8 cellular contexts compared by ENCODE assay signal in genomic region chr10:93746844-93747284, GRCh38. TPM values are rescaled to one million over a fixed set of nuclear protein-coding genes. Genes with fewer than 3 reads are reported as not detected.
DNase-seq lines count a peak whose midpoint lies in the region; ATAC-seq, FAIRE-seq and TF ChIP-seq lines count a peak whose summit lies in the region.

No MANE protein-coding gene starts in this region.

- peaks cover 52% of the 10 kb centered on the region for H3K4me1 Mint-ChIP-seq in nephron progenitor cell
- H3K4me1 Mint-ChIP-seq in CD4-positive, alpha-beta memory T cell, result peaks cover 3 to 6% (median 4%) of the 10 kb centered on the region in 4 donors

- H3K27ac ChIP-seq in K562 (ENCODE audit: extremely low read depth, low read depth, low read length), result no peak overlapping the region
- H3K27ac ChIP-seq in CD4-positive, alpha-beta memory T cell (ENCODE audit: low read depth, low read length), result no peak overlapping the region

- TF ChIP-seq POLR2A in K562 (conservative IDR thresholded peaks at IDR 0.05), result no peak

- WGBS in K562 (ENCODE audit: insufficient coverage, low coverage, missing lambda C conversion rate), result 21% methylated on average over 4 of the region's 4 CpGs

- no peak overlapping the region for H3K4me2 ChIP-seq in K562 (ENCODE audit: insufficient read depth, low read length)

- no peaks in the 10 kb centered on the region for H3K79me2 ChIP-seq in K562 (ENCODE audit: control insufficient read depth, insufficient read depth, low read length)

- H3K4me1 ChIP-seq in K562 (replicated peaks in 1 of 2; ENCODE audit: control insufficient read depth in 2 of 2, insufficient read depth in 2 of 2, low read length in 2 of 2), result no peaks in the 10 kb centered on the region; a peak in 1 of 5 replicates
- H3K4me1 ChIP-seq in CD4-positive, alpha-beta memory T cell (ENCODE audit: insufficient read depth, low read length), result peaks cover 3% of the 10 kb centered on the region

- no peak overlapping the region for H3K4me3 Mint-ChIP-seq in nephron progenitor cell
- H3K4me3 Mint-ChIP-seq in CD4-positive, alpha-beta memory T cell, result no peak overlapping the region

- POLR2A ChIA-PET in K562 (lab: Yijun Ruan, JAX), result no interaction called here
- POLR2A ChIA-PET in CD4-positive, alpha-beta memory T cell (lab: Charles Lee; ENCODE audit: partially characterized antibody), result no interaction called here

- TF ChIP-seq RAD21 in Ishikawa (IDR thresholded peaks at IDR 0.05; ENCODE audit: low read depth), result peak; percentile 64
- no peak; a peak in 1 of 4 replicates for TF ChIP-seq RAD21 in K562 (CRISPR knock-in tag; conservative IDR thresholded peaks at IDR 0.05 in 1 of 2, IDR thresholded peaks at IDR 0.05 in 1 of 2)

- intact Hi-C loops in K562 (cut with micrococcal nuclease), result no loop called here
- intact Hi-C loops in CD4-positive, alpha-beta memory T cell (cut with micrococcal nuclease), result no loop called here

- peaks cover 0 to 3% of the 10 kb centered on the region in 2 experiments; a peak in 3 of 5 replicates for H3K27me3 ChIP-seq in K562 (ENCODE audit: control insufficient read depth in 2 of 2, insufficient read depth in 2 of 2, low read length in 2 of 2)
- no peaks in the 10 kb centered on the region for H3K27me3 ChIP-seq in CD4-positive, alpha-beta memory T cell (ENCODE audit: insufficient read depth, low read length)

- H3K9me3 ChIP-seq in K562 (replicated peaks; ENCODE audit: control insufficient read depth, insufficient read depth, low read depth, low read length), result no peaks in the 10 kb centered on the region
- no peaks in the 10 kb centered on the region for H3K9me3 ChIP-seq in CD4-positive, alpha-beta memory T cell (ENCODE audit: control insufficient read depth in 1 of 2, low read length in 2 of 2)

- H3K36me3 ChIP-seq in K562 (ENCODE audit: control insufficient read depth, insufficient read depth, low read length), result no peaks in the 10 kb centered on the region
- no peaks in the 10 kb centered on the region for H3K36me3 ChIP-seq in CD4-positive, alpha-beta memory T cell (ENCODE audit: insufficient read depth, low read length)

- DNase-seq in EL (peak; percentile 100), K562 (ENCODE audit: extremely low read depth in 1 of 4, low spot score in 3 of 4) (peak in 2 of 4 experiments; percentile 4 to 14), nephron progenitor cell (no peak), retina (no peak)
- DNase-seq in CD4-positive, alpha-beta memory T cell, result no peak
- DNase-seq in activated CD4-positive, alpha-beta T cell treated with anti-CD3 and anti-CD28 coated beads for 4 hours, result no peak

- CTCF ChIA-PET in K562 (lab: Yijun Ruan, JAX; ENCODE audit: low intra/inter-chr PET ratio), result no interaction called here
- CTCF ChIA-PET in CD4-positive, alpha-beta memory T cell (lab: Charles Lee; ENCODE audit: partially characterized antibody), result no interaction called here

- BruUV-seq in K562 (replicated peaks; lab: Mats Ljungman, UMichigan), result no TSS peak

- H3K27me3 Mint-ChIP-seq in nephron progenitor cell (ENCODE audit: low read depth, poor library complexity), result no peaks in the 10 kb centered on the region
- H3K27me3 Mint-ChIP-seq in CD4-positive, alpha-beta memory T cell, result peaks cover 10 to 13% of the 10 kb centered on the region in 2 donors

- no peak for FAIRE-seq in K562 (lab: Jason Lieb, UNC)

- H3K9me3 Mint-ChIP-seq in nephron progenitor cell, result no peaks in the 10 kb centered on the region
- H3K9me3 Mint-ChIP-seq in CD4-positive, alpha-beta memory T cell, result no peaks in the 10 kb centered on the region

- ATAC-seq in K562, result peak; percentile 57; the same call in 2 of the 3 replicates
- ATAC-seq in activated CD4-positive, CD25-positive, alpha-beta regulatory T cell treated with anti-CD3 and anti-CD28 coated beads, Interleukin-2, amount 50 U/mL, for 24 hours, result no peak

- no peaks in the 10 kb centered on the region for H3K36me3 Mint-ChIP-seq in nephron progenitor cell (ENCODE audit: low read depth)
- no peaks in the 10 kb centered on the region for H3K36me3 Mint-ChIP-seq in CD4-positive, alpha-beta memory T cell

- H3K4me3 ChIP-seq in K562, result no peak overlapping the region
- H3K4me3 ChIP-seq in CD4-positive, alpha-beta memory T cell (ENCODE audit: low read length in 2 of 2), result no peak overlapping the region

- H3K9me1 ChIP-seq in K562 (ENCODE audit: control insufficient read depth, insufficient read depth, low read length), result no peaks in the 10 kb centered on the region

- no peak overlapping the region for H3K9ac ChIP-seq in K562 (ENCODE audit: insufficient read depth in 1 of 2, low read depth in 2 of 2, low read length in 2 of 2)

- H3K27ac Mint-ChIP-seq in nephron progenitor cell, result no peak overlapping the region
- H3K27ac Mint-ChIP-seq in CD4-positive, alpha-beta memory T cell, result no peak overlapping the region

- in situ Hi-C loops in K562 (cut with MboI), result no loop called here

- no peaks in the 10 kb centered on the region for H4K20me1 ChIP-seq in K562 (replicated peaks; ENCODE audit: control insufficient read depth, insufficient read depth, low read length)

- TF ChIP-seq EP300 in Ishikawa (IDR thresholded peaks at IDR 0.05; ENCODE audit: borderline replicate concordance), result peak; percentile 79; the same call in 1 of the 2 replicates
- TF ChIP-seq EP300 in K562 (IDR thresholded peaks at IDR 0.05; ENCODE audit: low read length), result no peak

- H2AFZ ChIP-seq in K562 (ENCODE audit: low read depth, low read length), result no peak overlapping the region

- TF ChIP-seq CTCF in K562 (IDR thresholded peaks at IDR 0.05 in 2 of 3, conservative IDR thresholded peaks at IDR 0.05 in 1 of 3; ENCODE audit: insufficient read depth in 2 of 3, low read depth in 1 of 3, low read length in 3 of 3) (peak; percentile 25 to 41 (median 32); a peak in 3 of 6 replicates), nephron progenitor cell (IDR thresholded peaks at IDR 0.05) (peak; percentile 27)

TF ChIP-seq in Ishikawa, 13 proteins besides CTCF, POLR2A, EP300 and RAD21 (continues in another document):
- TF ChIP-seq YY1 (IDR thresholded peaks at IDR 0.05; ENCODE audit: low read depth), result no peak
- 0 out of 2 replicates have a peak, but pooled peaks have one; percentile 16 for TF ChIP-seq MAX (IDR thresholded peaks at IDR 0.05)
- TF ChIP-seq NFIC (IDR thresholded peaks at IDR 0.05), result peak; percentile 81
- TF ChIP-seq ZBTB7A (IDR thresholded peaks at IDR 0.05; ENCODE audit: low read depth), result no peak
- TF ChIP-seq CEBPB (IDR thresholded peaks at IDR 0.05), result peak; percentile 6; the same call in 1 of the 2 replicates

TF ChIP-seq in K562, 482 proteins besides CTCF, POLR2A, EP300 and RAD21 (continues in another document):
- no peak for TF ChIP-seq SAFB2 (IDR thresholded peaks at IDR 0.05; ENCODE audit: borderline replicate concordance, low read depth, low read length, severe bottlenecking)
- TF ChIP-seq MAZ (CRISPR knock-in tag; conservative IDR thresholded peaks at IDR 0.05 in 1 of 2, IDR thresholded peaks at IDR 0.05 in 1 of 2), result no peak
- no peak for TF ChIP-seq RBFOX2 (IDR thresholded peaks at IDR 0.05; ENCODE audit: low read depth, low read length)

RNA-seq across cellular contexts. Expression of gene LGI1, which starts 10.9 kb away (rescaled TPM):
- not detected in 2 replicates for total RNA-seq in K562 (2011; cell fraction: chromatin; rRNA removed; ENCODE audit: low replicate concordance)
- not detected in 2 replicates for total RNA-seq in K562 (2011; cell fraction: nucleolus; rRNA removed)
- total RNA-seq in K562 (2011; cell fraction: nucleoplasm; rRNA removed), result not detected in 2 replicates
- total RNA-seq in K562 (2014; rRNA removed), result not detected in 2 replicates
- total RNA-seq in K562 (2014; rRNA removed; fragmentation: Illumina TruSeq; extraction: Trizol), result not detected in 2 replicates
- total RNA-seq in K562 (2015; rRNA removed; fragmentation: Illumina TruSeq; extraction: Trizol), result not detected in 2 replicates
- total RNA-seq in K562 (2021), result not detected in 2 replicates
- not detected in 2 replicates for polyA plus RNA-seq in K562 (2011; rRNA removed)
- polyA plus RNA-seq in K562 (2011; cell fraction: cytosol; rRNA removed), result not detected in 2 replicates
- not detected in 2 replicates for polyA plus RNA-seq in K562 (2011; cell fraction: nucleus; rRNA removed)
- polyA plus RNA-seq in K562 (2012), result not detected in 2 replicates
- polyA plus RNA-seq in K562 (2014; fragmentation: Illumina TruSeq; extraction: Trizol), result not detected in 2 replicates
- not detected for polyA plus RNA-seq in K562 (2014; fragmentation: Nextera tagmentation; extraction: Ambion mirVana)
- not detected in 2 replicates for polyA plus RNA-seq in K562 (2014; rRNA removed)
- not detected in 2 replicates for polyA minus RNA-seq in K562 (2011; rRNA and poly(A)+ RNA removed)
- not detected in 2 replicates for polyA minus RNA-seq in K562 (2011; cell fraction: cytosol; rRNA and poly(A)+ RNA removed)
- not detected in 2 replicates for polyA minus RNA-seq in K562 (2011; cell fraction: nucleus; rRNA and poly(A)+ RNA removed)
- not detected for total RNA-seq in CD4-positive, alpha-beta memory T cell
- polyA plus RNA-seq in CD4-positive, alpha-beta memory T cell, result not detected

RNA-seq across cellular contexts. Expression of gene FRA10AC1, which starts 44.5 kb away (rescaled TPM):
- 8.1 and 52.8 TPM in 2 replicates for total RNA-seq in K562 (2011; cell fraction: chromatin; rRNA removed; ENCODE audit: low replicate concordance)
- total RNA-seq in K562 (2011; cell fraction: nucleolus; rRNA removed), result 3.2 and 4.7 TPM in 2 replicates
- 24.6 and 40.5 TPM in 2 replicates for total RNA-seq in K562 (2011; cell fraction: nucleoplasm; rRNA removed)
- total RNA-seq in K562 (2014; rRNA removed), result 4.9 and 5.1 TPM in 2 replicates
- total RNA-seq in K562 (2014; rRNA removed; fragmentation: Illumina TruSeq; extraction: Trizol), result 8.0 and 10.8 TPM in 2 replicates
- 5.8 and 5.9 TPM in 2 replicates for total RNA-seq in K562 (2015; rRNA removed; fragmentation: Illumina TruSeq; extraction: Trizol)
- 9.3 and 9.9 TPM in 2 replicates for total RNA-seq in K562 (2021)
- 8.4 and 10.4 TPM in 2 replicates for polyA plus RNA-seq in K562 (2011; rRNA removed)
- polyA plus RNA-seq in K562 (2011; cell fraction: cytosol; rRNA removed), result 0.60 and 1.7 TPM in 2 replicates
- 5.9 and 7.6 TPM in 2 replicates for polyA plus RNA-seq in K562 (2011; cell fraction: nucleus; rRNA removed)
- polyA plus RNA-seq in K562 (2012), result 7.7 and 8.9 TPM in 2 replicates
- polyA plus RNA-seq in K562 (2014; fragmentation: Illumina TruSeq; extraction: Trizol), result 10.4 and 11.8 TPM in 2 replicates
- polyA plus RNA-seq in K562 (2014; fragmentation: Nextera tagmentation; extraction: Ambion mirVana), result 1 to 10 TPM; 4.4 to 4.5 TPM
- polyA plus RNA-seq in K562 (2014; rRNA removed), result 7.7 and 8.5 TPM in 2 replicates
- 8.3 and 12.0 TPM in 2 replicates for polyA minus RNA-seq in K562 (2011; rRNA and poly(A)+ RNA removed)
- polyA minus RNA-seq in K562 (2011; cell fraction: cytosol; rRNA and poly(A)+ RNA removed), result 1.1 and 1.5 TPM in 2 replicates
- polyA minus RNA-seq in K562 (2011; cell fraction: nucleus; rRNA and poly(A)+ RNA removed), result 13.5 and 17.2 TPM in 2 replicates
- total RNA-seq in CD4-positive, alpha-beta memory T cell, result 10 to 100 TPM; 21.6 to 32.5 TPM
- 1 to 10 TPM; 7.1 to 8.6 TPM for polyA plus RNA-seq in CD4-positive, alpha-beta memory T cell
